Comparison of ENCODE assay signal across 9 cellular contexts in genomic region chr9:107425110-107426025, GRCh38.
DNase-seq lines count a peak whose midpoint lies in the region; ATAC-seq lines count a peak whose summit lies in the region.
"Had no signal": no experiment of that assay in that cellular context is flagged by ENCODE, and none has a peak within 500 bp of the region (broad histone marks: within the 10 kb centered on the region; RNA-seq: fewer than 3 reads in every experiment).

No MANE protein-coding gene starts in this region.

- no peak overlapping the region for H3K18ac ChIP-seq in mesendoderm (ENCODE audit: low read length)

- no peaks in the 10 kb centered on the region for H3K9me3 Mint-ChIP-seq in effector memory CD8-positive, alpha-beta T cell

- peak; percentile 87 for ATAC-seq in GM21529 (IDR thresholded peaks at IDR 0.05; ENCODE audit: unreplicated experiment)
- peak; percentile 51 for ATAC-seq in effector memory CD8-positive, alpha-beta T cell (replicated peaks)

- H2AK5ac ChIP-seq in mesendoderm (ENCODE audit: low read length): no peak overlapping the region

- H3K27ac ChIP-seq in mesendoderm (ENCODE audit: low read depth, low read length): no peak overlapping the region
- H3K27ac ChIP-seq: SJCRH30 had no signal

- H3K36me3 ChIP-seq in mesendoderm (ENCODE audit: control insufficient read depth, insufficient read depth, low read length): no peaks in the 10 kb centered on the region
- H3K36me3 ChIP-seq: SJCRH30 had no signal

- no peak overlapping the region for H4K5ac ChIP-seq in mesendoderm (ENCODE audit: low read length)

- no peaks in the 10 kb centered on the region for H3K4me1 ChIP-seq in mesendoderm (ENCODE audit: control insufficient read depth, low read depth, low read length)

- no peak overlapping the region for H4K8ac ChIP-seq in mesendoderm (ENCODE audit: low read depth, low read length)

- H3K4me1 Mint-ChIP-seq in effector memory CD8-positive, alpha-beta T cell (ENCODE audit: low read depth in 2 of 2): peaks cover 8 to 9% of the 10 kb centered on the region in 2 donors

- peak overlapping the region in 1 of 2 donors; percentile 80 for H3K27ac Mint-ChIP-seq in effector memory CD8-positive, alpha-beta T cell

- peaks cover 22 to 38% of the 10 kb centered on the region in 2 donors for H3K27me3 Mint-ChIP-seq in effector memory CD8-positive, alpha-beta T cell

- DNase-seq in Caki2 (ENCODE audit: low read depth) (peak; percentile 91), mesendoderm (peak; percentile 81), NCI-H2081 (lab: John Stamatoyannopoulos, UW) (no peak)
- peak; percentile 36 for DNase-seq in Jurkat, Clone E6-1 (ENCODE audit: low read depth, low spot score)
- peak; percentile 83 for DNase-seq in activated CD8-positive, alpha-beta memory T cell treated with anti-CD3 and anti-CD28 coated beads for 24 hours
- peak; percentile 9 to 34 (median 9) for DNase-seq in effector memory CD8-positive, alpha-beta T cell
- peak; percentile 30 to 55 for DNase-seq in stimulated activated CD8-positive, alpha-beta memory T cell treated with anti-CD3 and anti-CD28 coated beads, Interleukin-2, amount 100 ng/mL, for 48 hours (ENCODE audit: low read depth in 2 of 2)

- no peak overlapping the region for H3K4ac ChIP-seq in mesendoderm (ENCODE audit: low read depth, low read length)

- no peak overlapping the region for H3K23ac ChIP-seq in mesendoderm (ENCODE audit: low read length)

- WGBS in mesendoderm (ENCODE audit: extremely low coverage, insufficient coverage, low lambda C conversion rate): no CpG with 5 or more reads among the region's 46 CpGs

- H2BK120ac ChIP-seq in mesendoderm (ENCODE audit: low read depth, low read length): no peak overlapping the region

- H2BK15ac ChIP-seq in mesendoderm (replicated peaks; ENCODE audit: low read depth): no peak overlapping the region

- peak overlapping the region; percentile 65 for H3K4me3 Mint-ChIP-seq in effector memory CD8-positive, alpha-beta T cell

- no peaks in the 10 kb centered on the region for H3K27me3 ChIP-seq in mesendoderm (ENCODE audit: insufficient read depth, low read length, poor library complexity)
- H3K27me3 ChIP-seq: SJCRH30 had no signal

- H3K4me2 ChIP-seq in mesendoderm (ENCODE audit: low read length): peak overlapping the region; percentile 18

- H3K9ac ChIP-seq in mesendoderm (ENCODE audit: low read length): peak overlapping the region; percentile 39

- peak overlapping the region; percentile 27 for H3K4me3 ChIP-seq in Jurkat, Clone E6-1 (ENCODE audit: low read length)
- H3K4me3 ChIP-seq in mesendoderm (ENCODE audit: low read length): no peak overlapping the region
- H3K4me3 ChIP-seq: SJCRH30 had no signal

- no peaks in the 10 kb centered on the region for H3K79me2 ChIP-seq in mesendoderm (ENCODE audit: control insufficient read depth, insufficient read depth, low read length)

- no peaks in the 10 kb centered on the region for H3K36me3 Mint-ChIP-seq in effector memory CD8-positive, alpha-beta T cell (ENCODE audit: insufficient read depth)

- H3K79me1 ChIP-seq in mesendoderm (ENCODE audit: low read length): no peaks in the 10 kb centered on the region

- H3K56ac ChIP-seq in mesendoderm (ENCODE audit: low read length): peak overlapping the region; percentile 69

- H2BK5ac ChIP-seq in mesendoderm (ENCODE audit: low read length): no peak overlapping the region

- in situ Hi-C loops in Caki2 (cut with HindIII; ENCODE audit: low pct_unique_long_range_greater_than_20kb, low sequenced_read_pairs): no loop called here

Comparison
In these comparisons a context has a peak if more than half of its experiments do, and no peak if none do; other contexts are left out.
1. DNase-seq: peak in Caki2 (single experiment), Jurkat, Clone E6-1 (single experiment), activated CD8-positive, alpha-beta memory T cell treated with anti-CD3 and anti-CD28 coated beads for 24 hours (single experiment), effector memory CD8-positive, alpha-beta T cell (3 of 3), mesendoderm (single experiment) and stimulated activated CD8-positive, alpha-beta memory T cell treated with anti-CD3 and anti-CD28 coated beads, Interleukin-2, amount 100 ng/mL, for 48 hours (2 of 2); none in NCI-H2081 (0 of 2).